20 cellular contexts compared by ENCODE assay signal in genomic region chr6:163466839-163467390, GRCh38.
"Had no signal": no experiment of that assay in that cellular context is flagged by ENCODE, and none has a peak within 500 bp of the region (broad histone marks: within the 10 kb centered on the region; RNA-seq: fewer than 3 reads in every experiment).

No MANE protein-coding gene starts in this region.

- DNase-seq: activated CD4-positive, alpha-beta T cell treated with anti-CD3 and anti-CD28 coated beads for 48 hours; activated CD8-positive, alpha-beta memory T cell treated with anti-CD3 and anti-CD28 coated beads, Interleukin-2, amount 50 U/mL, for 48 hours; activated gamma-delta T cell; activated T-cell treated with anti-CD3 and anti-CD28 coated beads, Interleukin-2, amount 50 U/mL, for 72 hours; brain microvascular endothelial cell; cerebellar nuclear complex; erythroblast; nephron progenitor cell; occipital lobe; stimulated activated CD4-positive, alpha-beta T cell treated with anti-CD3 and anti-CD28 coated beads, Interleukin-12 subunit alpha, Interleukin-12 subunit beta, amount 100 ng/mL, for 4 hours; stimulated activated CD4-positive, alpha-beta T cell treated with anti-CD3 and anti-CD28 coated beads, Interleukin-2, amount 100 ng/mL, for 24 hours; T-helper 17 cell; thyroid gland; uterus had no signal

- H3K36me3 ChIP-seq: brain microvascular endothelial cell, prostate gland, thyroid gland, uterus had no signal

- H3K4me1 ChIP-seq: prostate gland, thyroid gland, uterus had no signal

- H3K4me1 Mint-ChIP-seq: nephron progenitor cell, WTC11 had no signal

- H3K27ac ChIP-seq: brain microvascular endothelial cell, hepatocyte, prostate gland, thyroid gland, uterus had no signal

- H3K27me3 Mint-ChIP-seq: activated naive CD8-positive, alpha-beta T cell; dendritic cell treated with granulocyte-macrophage colony-stimulating factor and Interleukin-4, amounts not matched to agents 40 ng/mL and 50 ng/mL, for 4 days; T-helper 17 cell had no signal

- H3K4me3 Mint-ChIP-seq: activated naive CD8-positive, alpha-beta T cell; activated T-cell treated with anti-CD3 and anti-CD28 coated beads, Interleukin-2, amount 50 U/mL, for 72 hours; dendritic cell treated with granulocyte-macrophage colony-stimulating factor and Interleukin-4, amounts not matched to agents 40 ng/mL and 50 ng/mL, for 4 days; nephron progenitor cell; T-helper 17 cell; WTC11 had no signal

- H2AFZ ChIP-seq: hepatocyte had no signal

- H3K9me3 ChIP-seq: prostate gland, thyroid gland, uterus had no signal

- H3K27me3 ChIP-seq: brain microvascular endothelial cell, hepatocyte, thyroid gland, uterus had no signal

- ATAC-seq: activated T-cell treated with anti-CD3 and anti-CD28 coated beads, Interleukin-2, amount 50 U/mL, for 72 hours; T-helper 17 cell; WTC11 had no signal

- H3K4me2 ChIP-seq: hepatocyte had no signal

- H3K27ac Mint-ChIP-seq: activated naive CD8-positive, alpha-beta T cell; activated T-cell treated with anti-CD3 and anti-CD28 coated beads, Interleukin-2, amount 50 U/mL, for 72 hours; dendritic cell treated with granulocyte-macrophage colony-stimulating factor and Interleukin-4, amounts not matched to agents 40 ng/mL and 50 ng/mL, for 4 days; nephron progenitor cell; T-helper 17 cell had no signal

- FAIRE-seq: keratinocyte had no signal

- H3K4me3 ChIP-seq: hepatocyte, prostate gland, thyroid gland, uterus had no signal
